In the genomic region with DNA sequence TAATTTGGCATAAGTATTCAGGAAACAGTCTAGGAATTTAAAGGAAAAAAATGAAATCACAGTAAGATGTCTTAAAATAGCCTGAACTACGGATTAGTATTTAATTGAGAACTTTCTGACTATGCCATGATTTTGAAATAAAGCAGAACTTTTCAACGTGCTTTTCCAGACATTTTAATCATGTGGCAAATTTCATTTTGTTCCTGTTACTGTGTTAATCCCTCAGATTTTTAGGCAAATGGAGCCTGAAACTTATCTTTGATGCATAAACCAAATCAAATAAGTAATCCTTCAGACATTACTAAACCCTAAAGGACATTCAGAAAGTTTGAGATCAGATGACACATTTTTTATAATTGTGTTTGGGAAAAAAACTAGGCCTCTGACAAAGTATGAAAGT, we compare ENCODE assay signal across 23 cellular contexts.
"Had no signal": no experiment of that assay in that cellular context is flagged by ENCODE, and none has a peak within 500 bp of the region (broad histone marks: within the 10 kb centered on the region; RNA-seq: fewer than 3 reads in every experiment).

No MANE protein-coding gene starts in this region.

- H3K4me3 Mint-ChIP-seq: naive thymus-derived CD8-positive, alpha-beta T cell; stimulated activated memory B cell treated with anti-CD40 and anti-IgM and Interleukin-4, amounts not matched to agents 10 μg/mL and 1 μg/mL and 100 μg/mL, for 72 hours; stimulated activated naive CD8-positive, alpha-beta T cell treated with anti-CD3 and anti-CD28 coated beads, Interleukin-15, amount 100 ng/mL, for 72 hours had no signal

- ATAC-seq: esophagus mucosa; heart left ventricle; left colon; left ventricle myocardium superior; mucosa of descending colon; naive thymus-derived CD8-positive, alpha-beta T cell; right cardiac atrium; stimulated activated memory B cell treated with anti-CD40 and anti-IgM and Interleukin-4, amounts not matched to agents 10 μg/mL and 1 μg/mL and 100 μg/mL, for 72 hours; stimulated activated naive CD8-positive, alpha-beta T cell treated with anti-CD3 and anti-CD28 coated beads, Interleukin-15, amount 100 ng/mL, for 72 hours; upper lobe of right lung had no signal

- H3K4me1 Mint-ChIP-seq: naive thymus-derived CD8-positive, alpha-beta T cell; stimulated activated memory B cell treated with anti-CD40 and anti-IgM and Interleukin-4, amounts not matched to agents 10 μg/mL and 1 μg/mL and 100 μg/mL, for 72 hours; stimulated activated naive CD8-positive, alpha-beta T cell treated with anti-CD3 and anti-CD28 coated beads, Interleukin-15, amount 100 ng/mL, for 72 hours had no signal

- H3K27ac ChIP-seq: neutrophil, ovary, testis, tibial nerve, upper lobe of right lung, vagina had no signal

- H3K27ac Mint-ChIP-seq: naive thymus-derived CD8-positive, alpha-beta T cell; stimulated activated memory B cell treated with anti-CD40 and anti-IgM and Interleukin-4, amounts not matched to agents 10 μg/mL and 1 μg/mL and 100 μg/mL, for 72 hours; stimulated activated naive CD8-positive, alpha-beta T cell treated with anti-CD3 and anti-CD28 coated beads, Interleukin-15, amount 100 ng/mL, for 72 hours had no signal

- H3K36me3 ChIP-seq: heart left ventricle, neutrophil, ovary, tibial nerve, upper lobe of right lung, vagina had no signal

- DNase-seq: effector memory CD4-positive, alpha-beta T cell; heart left ventricle; hippocampal formation; left colon; left ventricle myocardium superior; mesendoderm; mucosa of descending colon; naive thymus-derived CD8-positive, alpha-beta T cell; ovary; right cardiac atrium; stimulated activated CD4-positive, alpha-beta T cell treated with anti-CD3 and anti-CD28 coated beads, Interleukin-1b, Interleukin-23, amount 100 ng/mL, for 48 hours; stimulated activated CD4-positive, alpha-beta T cell treated with anti-CD3 and anti-CD28 coated beads, Interleukin-4, amount 100 ng/mL, for 24 hours; stimulated activated naive CD8-positive, alpha-beta T cell treated with anti-CD3 and anti-CD28 coated beads, Interleukin-15, amount 100 ng/mL, for 72 hours; testis; upper lobe of right lung had no signal

- H3K36me3 Mint-ChIP-seq: naive thymus-derived CD8-positive, alpha-beta T cell; stimulated activated memory B cell treated with anti-CD40 and anti-IgM and Interleukin-4, amounts not matched to agents 10 μg/mL and 1 μg/mL and 100 μg/mL, for 72 hours had no signal

- H3K4me3 ChIP-seq: heart left ventricle, lung, mucosa of descending colon, ovary, testis, tibial nerve, upper lobe of right lung, vagina had no signal

- FAIRE-seq: endometrium, frontal cortex had no signal

- H3K4me1 ChIP-seq: testis, tibial nerve, upper lobe of right lung, vagina had no signal

- H3K9me3 ChIP-seq: neutrophil, ovary, testis, upper lobe of right lung, vagina had no signal

- H3K27me3 Mint-ChIP-seq: naive thymus-derived CD8-positive, alpha-beta T cell; stimulated activated memory B cell treated with anti-CD40 and anti-IgM and Interleukin-4, amounts not matched to agents 10 μg/mL and 1 μg/mL and 100 μg/mL, for 72 hours; stimulated activated naive CD8-positive, alpha-beta T cell treated with anti-CD3 and anti-CD28 coated beads, Interleukin-15, amount 100 ng/mL, for 72 hours had no signal

- H3K27me3 ChIP-seq: heart left ventricle, neutrophil, ovary, testis, tibial nerve, upper lobe of right lung, vagina had no signal
